12 cellular contexts compared by ENCODE assay signal in genomic region chr2:70768585-70769085, GRCh38. TPM values are rescaled to one million over a fixed set of nuclear protein-coding genes. Genes with fewer than 3 reads are reported as not detected.
DNase-seq lines count a peak whose midpoint lies in the region; ATAC-seq and TF ChIP-seq lines count a peak whose summit lies in the region.
"Had no signal": no experiment of that assay in that cellular context is flagged by ENCODE, and none has a peak within 500 bp of the region (broad histone marks: within the 10 kb centered on the region; RNA-seq: fewer than 3 reads in every experiment).

No MANE protein-coding gene starts in this region.

- peaks cover 39% of the 10 kb centered on the region for H3K27me3 Mint-ChIP-seq in stimulated activated naive CD8-positive, alpha-beta T cell treated with anti-CD3 and anti-CD28 coated beads, Interleukin-15, amount 100 ng/mL, for 72 hours

- H3K27me3 ChIP-seq in right cardiac atrium (ENCODE audit: control insufficient read depth, insufficient read depth) (peaks cover 3% of the 10 kb centered on the region), right atrium auricular region (peaks cover 3 to 11% of the 10 kb centered on the region in 2 donors), WERI-Rb-1 (ENCODE audit: insufficient read depth, low read depth, severe bottlenecking) (no peaks in the 10 kb centered on the region), iPS-15b (ENCODE audit: control insufficient read depth, insufficient read depth, low read length) (peaks cover 2% of the 10 kb centered on the region)

- no peaks in the 10 kb centered on the region for H3K36me3 ChIP-seq in right atrium auricular region
- H3K36me3 ChIP-seq in WERI-Rb-1, result peaks cover 7% of the 10 kb centered on the region
- H3K36me3 ChIP-seq in iPS-15b (ENCODE audit: control insufficient read depth, insufficient read depth, low read length), result peaks cover 3% of the 10 kb centered on the region
- H3K36me3 ChIP-seq: thoracic aorta had no signal

- H3K9me3 ChIP-seq in right cardiac atrium (ENCODE audit: control insufficient read depth, low read length) (no peaks in the 10 kb centered on the region), right atrium auricular region (no peaks in the 10 kb centered on the region), WERI-Rb-1 (ENCODE audit: severe bottlenecking) (no peaks in the 10 kb centered on the region), iPS-15b (ENCODE audit: control insufficient read depth, insufficient read depth, low read length) (no peaks in the 10 kb centered on the region)
- H3K9me3 ChIP-seq: thoracic aorta had no signal

- no peak overlapping the region for H3K9ac ChIP-seq in iPS-15b (ENCODE audit: low read depth, low read length)

- H3K27ac Mint-ChIP-seq in stimulated activated naive CD8-positive, alpha-beta T cell treated with anti-CD3 and anti-CD28 coated beads, Interleukin-15, amount 100 ng/mL, for 72 hours, result peak overlapping the region in 1 of 2 donors; percentile 57

- H3K4me3 ChIP-seq in right cardiac atrium (ENCODE audit: low read length) (peak overlapping the region; percentile 63), right atrium auricular region (peak overlapping the region in 1 of 2 donors; percentile 55), WERI-Rb-1 (ENCODE audit: low read depth, low read length) (peak overlapping the region; percentile 32), iPS-15b (ENCODE audit: low read depth, low read length) (peak overlapping the region; percentile 26)

- TF ChIP-seq CTCF in right atrium auricular region (IDR thresholded peaks at IDR 0.05) (no peak), WERI-Rb-1 (IDR thresholded peaks at IDR 0.05; ENCODE audit: low read depth, low read length) (no peak)

- WGBS in right cardiac atrium, result 52% methylated on average over 7 of the region's 7 CpGs

- DNase-seq in right cardiac atrium, result no peak
- DNase-seq in right atrium auricular region (ENCODE audit: low spot score), result no peak
- DNase-seq in WERI-Rb-1, result no peak
- DNase-seq in stimulated activated naive CD8-positive, alpha-beta T cell treated with anti-CD3 and anti-CD28 coated beads, Interleukin-15, amount 100 ng/mL, for 72 hours, result no peak
- DNase-seq in kidney glomerular epithelial cell (lab: John Stamatoyannopoulos, UW), result no peak
- DNase-seq: NCI-H2081 treated with DMSO at 0.1 percent for 48 hours had no signal

- no peak overlapping the region for H3K27ac ChIP-seq in right cardiac atrium (ENCODE audit: low read length)
- no peak overlapping the region for H3K27ac ChIP-seq in right atrium auricular region
- peak overlapping the region; percentile 19 for H3K27ac ChIP-seq in WERI-Rb-1
- H3K27ac ChIP-seq: SK-N-MC, thoracic aorta had no signal

- no peak for ATAC-seq in right cardiac atrium
- no peak for ATAC-seq in stimulated activated naive CD8-positive, alpha-beta T cell treated with anti-CD3 and anti-CD28 coated beads, Interleukin-15, amount 100 ng/mL, for 72 hours
- ATAC-seq in HG03097 (IDR thresholded peaks at IDR 0.05; ENCODE audit: low FRiP score, unreplicated experiment), result no peak
- no peak for ATAC-seq in HG02973 (IDR thresholded peaks at IDR 0.05; ENCODE audit: unreplicated experiment)

- H3K4me3 Mint-ChIP-seq in stimulated activated naive CD8-positive, alpha-beta T cell treated with anti-CD3 and anti-CD28 coated beads, Interleukin-15, amount 100 ng/mL, for 72 hours, result peak overlapping the region; percentile 54 to 78

- H3K9me3 Mint-ChIP-seq in stimulated activated naive CD8-positive, alpha-beta T cell treated with anti-CD3 and anti-CD28 coated beads, Interleukin-15, amount 100 ng/mL, for 72 hours, result peaks cover 0 to 4% of the 10 kb centered on the region in 2 donors

- H3K4me1 ChIP-seq in right cardiac atrium (ENCODE audit: control insufficient read depth, insufficient read depth, low read length) (no peaks in the 10 kb centered on the region), right atrium auricular region (peaks cover 0 to 13% of the 10 kb centered on the region in 2 donors), iPS-15b (ENCODE audit: control insufficient read depth, insufficient read depth, low read length) (peaks cover 18% of the 10 kb centered on the region)

- intact Hi-C loops in right cardiac atrium (cut with DNase I), result no loop called here

- H3K4me1 Mint-ChIP-seq in stimulated activated naive CD8-positive, alpha-beta T cell treated with anti-CD3 and anti-CD28 coated beads, Interleukin-15, amount 100 ng/mL, for 72 hours, result peaks cover 20% of the 10 kb centered on the region

RNA-seq across cellular contexts. Expression of gene ADD2, which starts 0.6 kb away (rescaled TPM):
- 1 to 10 TPM in 1 of 4 donors, under 1 TPM in 3; 0.40 to 1.3 (median 0.60) TPM for total RNA-seq in right cardiac atrium
- 0.45 TPM for polyA plus RNA-seq in right cardiac atrium
- 1 to 10 TPM; 1.1 to 1.4 TPM for total RNA-seq in right atrium auricular region

RNA-seq across cellular contexts. Expression of gene FIGLA, which starts 21.8 kb away (rescaled TPM):
- total RNA-seq in right cardiac atrium (not detected), right atrium auricular region (not detected)
- polyA plus RNA-seq in right cardiac atrium, result not detected
- total RNA-seq: dermis microvascular lymphatic vessel endothelial cell, thoracic aorta had no signal

RNA-seq across cellular contexts. Expression of gene CLEC4F, which starts 51.8 kb away (rescaled TPM):
- total RNA-seq in right cardiac atrium (under 1 TPM in 3 of 4 donors, not detected in 1; 0.12 to 0.40 (median 0.17) TPM), right atrium auricular region (under 1 TPM in 1 of 2 donors, not detected in 1; 0.16 TPM)
- 0.36 TPM for polyA plus RNA-seq in right cardiac atrium
